ENCODE assay signal across 3 cellular contexts in genomic region chr4:2763511-2763967, GRCh38.
TF ChIP-seq lines count a peak whose summit lies in the region.

No MANE protein-coding gene starts in this region.

TF ChIP-seq in SK-N-SH, 30 proteins besides CTCF, POLR2A, EP300 and RAD21:
- TF ChIP-seq YY1 (IDR thresholded peaks at IDR 0.05; ENCODE audit: low read depth) (no peak), IRF3 (IDR thresholded peaks at IDR 0.05; ENCODE audit: low read depth, low read length) (no peak), RCOR1 (IDR thresholded peaks at IDR 0.05; ENCODE audit: low read length) (no peak), SIN3A (IDR thresholded peaks at IDR 0.05; ENCODE audit: borderline replicate concordance, low read depth, low read length) (no peak)

TF ChIP-seq in SK-N-SH treated with all-trans-retinoic acid at 6 μM for 48 hours, 23 proteins besides CTCF, POLR2A, EP300 and RAD21:
- TF ChIP-seq TSHZ2 (CRISPR knock-in tag; IDR thresholded peaks at IDR 0.05) (no peak), BACH2 (CRISPR knock-in tag; IDR thresholded peaks at IDR 0.05; ENCODE audit: borderline replicate concordance) (no peak), ZNF70 (CRISPR knock-in tag; IDR thresholded peaks at IDR 0.05) (no peak), CSRNP3 (CRISPR knock-in tag; IDR thresholded peaks at IDR 0.05) (no peak), ZNF8 (CRISPR knock-in tag; IDR thresholded peaks at IDR 0.05) (no peak), OSR1 (CRISPR knock-in tag; IDR thresholded peaks at IDR 0.05) (no peak)
TF ChIP-seq in SK-N-SH treated with all-trans-retinoic acid at 6 μM for 48 hours: peak in this region for 0.

TF ChIP-seq in GM12878, 131 proteins besides CTCF, POLR2A, EP300 and RAD21:
- TF ChIP-seq ZNF274 (IDR thresholded peaks at IDR 0.05; ENCODE audit: insufficient read depth, insufficient read length) (no peak), ELK1 (IDR thresholded peaks at IDR 0.05; ENCODE audit: low read depth, low read length) (no peak), HDAC2 (IDR thresholded peaks at IDR 0.05) (no peak), ATF7 (IDR thresholded peaks at IDR 0.05; ENCODE audit: low read depth) (no peak), BCL3 (IDR thresholded peaks at IDR 0.05; ENCODE audit: borderline replicate concordance, insufficient read depth, low read depth, low read length, poor library complexity, severe bottlenecking) (no peak), PRDM15 (CRISPR knock-in tag; IDR thresholded peaks at IDR 0.05) (no peak), TARDBP (IDR thresholded peaks at IDR 0.05; ENCODE audit: borderline replicate concordance) (no peak), TAF1 (IDR thresholded peaks at IDR 0.05; ENCODE audit: borderline replicate concordance, low read depth, low read length) (no peak), SPI1 (IDR thresholded peaks at IDR 0.05; ENCODE audit: borderline replicate concordance, insufficient read depth, low read depth, low read length) (no peak), ATF3 (IDR thresholded peaks at IDR 0.05; ENCODE audit: borderline replicate concordance, extremely low read depth, low read depth, low read length) (no peak), KLF5 (IDR thresholded peaks at IDR 0.05; ENCODE audit: partially characterized antibody) (no peak), ZNF207 (IDR thresholded peaks at IDR 0.05; ENCODE audit: borderline replicate concordance) (no peak), EGR1 (IDR thresholded peaks at IDR 0.05; ENCODE audit: borderline replicate concordance in 1 of 2, low read depth in 2 of 2, low read length in 2 of 2) (no peak), TBL1XR1 (IDR thresholded peaks at IDR 0.05; ENCODE audit: low read depth, low read length) (no peak), HDAC6 (IDR thresholded peaks at IDR 0.05; ENCODE audit: unreplicated experiment) (no peak), MLLT1 (IDR thresholded peaks at IDR 0.05) (no peak)
